Comparison of ENCODE assay signal across 1 cellular context in the genomic region with DNA sequence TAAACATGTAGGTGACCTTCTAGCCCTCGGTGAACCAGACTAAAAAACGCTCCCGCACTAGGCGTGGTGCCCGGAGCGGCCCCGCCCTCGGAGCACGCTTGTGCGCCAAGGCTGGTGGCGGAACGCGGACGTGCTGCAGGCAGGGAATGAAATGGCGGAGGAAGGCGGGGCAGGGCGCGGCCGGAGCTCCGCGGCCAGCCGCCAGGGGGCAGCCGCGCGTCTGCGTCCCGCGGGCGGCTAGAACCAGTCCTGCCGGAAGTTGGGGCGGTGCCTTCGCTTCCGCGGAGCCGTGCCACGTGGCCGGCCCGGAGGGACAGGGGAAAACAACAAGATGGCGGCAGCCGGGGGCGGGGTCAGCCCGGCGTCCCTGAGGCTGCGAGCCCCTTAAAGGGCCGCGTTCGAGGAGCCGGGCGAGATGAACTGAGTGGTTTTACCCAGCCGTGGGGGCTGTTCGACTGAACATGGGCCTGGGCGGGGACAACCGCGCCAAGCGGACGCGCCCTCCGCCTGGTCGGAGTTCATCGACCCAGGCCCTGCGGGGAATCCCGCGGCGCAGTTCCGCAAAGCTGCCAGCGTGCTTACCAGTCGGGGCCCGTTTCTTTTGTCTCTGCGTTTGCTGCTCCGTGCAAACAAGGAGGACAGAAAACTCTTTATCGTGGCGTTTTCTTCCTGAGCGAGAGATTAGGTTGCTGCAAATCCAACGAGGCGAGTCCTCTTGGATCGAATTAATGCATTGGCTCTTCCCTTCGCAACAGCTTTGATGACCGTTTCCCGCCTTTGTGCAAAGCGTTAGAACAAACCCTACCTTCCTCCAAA.
TF ChIP-seq lines count a peak whose summit lies in the region.

No MANE protein-coding gene starts in this region.

TF ChIP-seq in HepG2, 621 proteins besides CTCF, POLR2A, EP300 and RAD21 (continued from another document and continues in another):
- TF ChIP-seq, protein P1, sequence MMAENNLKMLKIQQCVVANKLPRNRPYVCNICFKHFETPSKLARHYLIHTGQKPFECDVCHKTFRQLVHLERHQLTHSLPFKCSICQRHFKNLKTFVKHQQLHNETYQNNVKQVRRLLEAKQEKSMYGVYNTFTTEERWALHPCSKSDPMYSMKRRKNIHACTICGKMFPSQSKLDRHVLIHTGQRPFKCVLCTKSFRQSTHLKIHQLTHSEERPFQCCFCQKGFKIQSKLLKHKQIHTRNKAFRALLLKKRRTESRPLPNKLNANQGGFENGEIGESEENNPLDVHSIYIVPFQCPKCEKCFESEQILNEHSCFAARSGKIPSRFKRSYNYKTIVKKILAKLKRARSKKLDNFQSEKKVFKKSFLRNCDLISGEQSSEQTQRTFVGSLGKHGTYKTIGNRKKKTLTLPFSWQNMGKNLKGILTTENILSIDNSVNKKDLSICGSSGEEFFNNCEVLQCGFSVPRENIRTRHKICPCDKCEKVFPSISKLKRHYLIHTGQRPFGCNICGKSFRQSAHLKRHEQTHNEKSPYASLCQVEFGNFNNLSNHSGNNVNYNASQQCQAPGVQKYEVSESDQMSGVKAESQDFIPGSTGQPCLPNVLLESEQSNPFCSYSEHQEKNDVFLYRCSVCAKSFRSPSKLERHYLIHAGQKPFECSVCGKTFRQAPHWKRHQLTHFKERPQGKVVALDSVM (CRISPR knock-in tag; IDR thresholded peaks at IDR 0.05) = peak; percentile 83
- TF ChIP-seq, protein P2, sequence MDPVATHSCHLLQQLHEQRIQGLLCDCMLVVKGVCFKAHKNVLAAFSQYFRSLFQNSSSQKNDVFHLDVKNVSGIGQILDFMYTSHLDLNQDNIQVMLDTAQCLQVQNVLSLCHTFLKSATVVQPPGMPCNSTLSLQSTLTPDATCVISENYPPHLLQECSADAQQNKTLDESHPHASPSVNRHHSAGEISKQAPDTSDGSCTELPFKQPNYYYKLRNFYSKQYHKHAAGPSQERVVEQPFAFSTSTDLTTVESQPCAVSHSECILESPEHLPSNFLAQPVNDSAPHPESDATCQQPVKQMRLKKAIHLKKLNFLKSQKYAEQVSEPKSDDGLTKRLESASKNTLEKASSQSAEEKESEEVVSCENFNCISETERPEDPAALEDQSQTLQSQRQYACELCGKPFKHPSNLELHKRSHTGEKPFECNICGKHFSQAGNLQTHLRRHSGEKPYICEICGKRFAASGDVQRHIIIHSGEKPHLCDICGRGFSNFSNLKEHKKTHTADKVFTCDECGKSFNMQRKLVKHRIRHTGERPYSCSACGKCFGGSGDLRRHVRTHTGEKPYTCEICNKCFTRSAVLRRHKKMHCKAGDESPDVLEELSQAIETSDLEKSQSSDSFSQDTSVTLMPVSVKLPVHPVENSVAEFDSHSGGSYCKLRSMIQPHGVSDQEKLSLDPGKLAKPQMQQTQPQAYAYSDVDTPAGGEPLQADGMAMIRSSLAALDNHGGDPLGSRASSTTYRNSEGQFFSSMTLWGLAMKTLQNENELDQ (CRISPR knock-in tag; IDR thresholded peaks at IDR 0.05; ENCODE audit: borderline replicate concordance) = no peak
- TF ChIP-seq ZNF337 (CRISPR knock-in tag; IDR thresholded peaks at IDR 0.05; ENCODE audit: borderline replicate concordance, low read depth) (peak; percentile 78; the same call in 1 of the 2 replicates), ZNF616 (CRISPR knock-in tag; IDR thresholded peaks at IDR 0.05; ENCODE audit: low read depth) (peak; percentile 75; the same call in 1 of the 2 replicates), ZNF207 (IDR thresholded peaks at IDR 0.05; ENCODE audit: borderline replicate concordance) (no peak), HNF4A (CRISPR knock-in tag; IDR thresholded peaks at IDR 0.05) (peak; percentile 56; the same call in 1 of the 2 replicates), ZNF720 (CRISPR knock-in tag; IDR thresholded peaks at IDR 0.05) (no peak; the same call in 1 of the 2 replicates), SMC3 (IDR thresholded peaks at IDR 0.05; ENCODE audit: low read length) (peak; percentile 49; the same call in 1 of the 2 replicates), ZNF7 (CRISPR knock-in tag; IDR thresholded peaks at IDR 0.05) (no peak), ZFY (CRISPR knock-in tag; IDR thresholded peaks at IDR 0.05) (peak; percentile 88), KDM2A (CRISPR knock-in tag; IDR thresholded peaks at IDR 0.05; ENCODE audit: borderline replicate concordance, low read depth) (peak; percentile 81), ZNF33B (CRISPR knock-in tag; IDR thresholded peaks at IDR 0.05) (no peak; the same call in 1 of the 2 replicates), ZNF432 (CRISPR knock-in tag; IDR thresholded peaks at IDR 0.05; ENCODE audit: borderline replicate concordance) (no peak), ZSCAN20 (CRISPR knock-in tag; IDR thresholded peaks at IDR 0.05; ENCODE audit: borderline replicate concordance) (no peak), ZNF570 (CRISPR knock-in tag; IDR thresholded peaks at IDR 0.05; ENCODE audit: borderline replicate concordance) (no peak), HOXA3 (CRISPR knock-in tag; IDR thresholded peaks at IDR 0.05) (peak; percentile 100), ZNF629 (CRISPR knock-in tag; conservative IDR thresholded peaks at IDR 0.05) (no peak; the same call in 1 of the 2 replicates), GATAD2A (CRISPR knock-in tag; IDR thresholded peaks at IDR 0.05) (0 out of 2 replicates have a peak, but pooled peaks have one; percentile 41), SPEN (CRISPR knock-in tag; IDR thresholded peaks at IDR 0.05; ENCODE audit: low read depth) (peak; percentile 97), SNRNP70 (IDR thresholded peaks at IDR 0.05; ENCODE audit: low read depth, low read length) (no peak), ZC3H13 (CRISPR knock-in tag; IDR thresholded peaks at IDR 0.05) (peak; percentile 88), ZNF598 (CRISPR knock-in tag; IDR thresholded peaks at IDR 0.05; ENCODE audit: borderline replicate concordance) (no peak; the same call in 1 of the 2 replicates), ZFAT (CRISPR knock-in tag; conservative IDR thresholded peaks at IDR 0.05) (no peak), RXRB (CRISPR knock-in tag; IDR thresholded peaks at IDR 0.05; ENCODE audit: borderline replicate concordance) (peak; percentile 88), ELF4 (CRISPR knock-in tag; IDR thresholded peaks at IDR 0.05; ENCODE audit: borderline replicate concordance) (no peak), RFX5 (IDR thresholded peaks at IDR 0.05; ENCODE audit: low read depth, low read length) (0 out of 2 replicates have a peak, but pooled peaks have one; percentile 33), ZNF790 (CRISPR knock-in tag; IDR thresholded peaks at IDR 0.05; ENCODE audit: borderline replicate concordance) (peak; percentile 84; the same call in 1 of the 2 replicates), ZNF75D (CRISPR knock-in tag; IDR thresholded peaks at IDR 0.05; ENCODE audit: borderline replicate concordance) (no peak), ATRX (CRISPR knock-in tag; IDR thresholded peaks at IDR 0.05; ENCODE audit: borderline replicate concordance) (no peak), ZNF234 (CRISPR knock-in tag; conservative IDR thresholded peaks at IDR 0.05) (0 out of 2 replicates have a peak, but pooled peaks have one; percentile 59), HOXD1 (CRISPR knock-in tag; IDR thresholded peaks at IDR 0.05) (no peak; the same call in none of the 2 replicates)
- TF ChIP-seq, protein P3, sequence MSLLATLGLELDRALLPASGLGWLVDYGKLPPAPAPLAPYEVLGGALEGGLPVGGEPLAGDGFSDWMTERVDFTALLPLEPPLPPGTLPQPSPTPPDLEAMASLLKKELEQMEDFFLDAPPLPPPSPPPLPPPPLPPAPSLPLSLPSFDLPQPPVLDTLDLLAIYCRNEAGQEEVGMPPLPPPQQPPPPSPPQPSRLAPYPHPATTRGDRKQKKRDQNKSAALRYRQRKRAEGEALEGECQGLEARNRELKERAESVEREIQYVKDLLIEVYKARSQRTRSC (CRISPR knock-in tag; IDR thresholded peaks at IDR 0.05; ENCODE audit: low read depth) = no peak; the same call in 1 of the 2 replicates
- TF ChIP-seq, protein P4, sequence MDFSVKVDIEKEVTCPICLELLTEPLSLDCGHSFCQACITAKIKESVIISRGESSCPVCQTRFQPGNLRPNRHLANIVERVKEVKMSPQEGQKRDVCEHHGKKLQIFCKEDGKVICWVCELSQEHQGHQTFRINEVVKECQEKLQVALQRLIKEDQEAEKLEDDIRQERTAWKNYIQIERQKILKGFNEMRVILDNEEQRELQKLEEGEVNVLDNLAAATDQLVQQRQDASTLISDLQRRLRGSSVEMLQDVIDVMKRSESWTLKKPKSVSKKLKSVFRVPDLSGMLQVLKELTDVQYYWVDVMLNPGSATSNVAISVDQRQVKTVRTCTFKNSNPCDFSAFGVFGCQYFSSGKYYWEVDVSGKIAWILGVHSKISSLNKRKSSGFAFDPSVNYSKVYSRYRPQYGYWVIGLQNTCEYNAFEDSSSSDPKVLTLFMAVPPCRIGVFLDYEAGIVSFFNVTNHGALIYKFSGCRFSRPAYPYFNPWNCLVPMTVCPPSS (IDR thresholded peaks at IDR 0.05) = no peak
- TF ChIP-seq, protein P5, sequence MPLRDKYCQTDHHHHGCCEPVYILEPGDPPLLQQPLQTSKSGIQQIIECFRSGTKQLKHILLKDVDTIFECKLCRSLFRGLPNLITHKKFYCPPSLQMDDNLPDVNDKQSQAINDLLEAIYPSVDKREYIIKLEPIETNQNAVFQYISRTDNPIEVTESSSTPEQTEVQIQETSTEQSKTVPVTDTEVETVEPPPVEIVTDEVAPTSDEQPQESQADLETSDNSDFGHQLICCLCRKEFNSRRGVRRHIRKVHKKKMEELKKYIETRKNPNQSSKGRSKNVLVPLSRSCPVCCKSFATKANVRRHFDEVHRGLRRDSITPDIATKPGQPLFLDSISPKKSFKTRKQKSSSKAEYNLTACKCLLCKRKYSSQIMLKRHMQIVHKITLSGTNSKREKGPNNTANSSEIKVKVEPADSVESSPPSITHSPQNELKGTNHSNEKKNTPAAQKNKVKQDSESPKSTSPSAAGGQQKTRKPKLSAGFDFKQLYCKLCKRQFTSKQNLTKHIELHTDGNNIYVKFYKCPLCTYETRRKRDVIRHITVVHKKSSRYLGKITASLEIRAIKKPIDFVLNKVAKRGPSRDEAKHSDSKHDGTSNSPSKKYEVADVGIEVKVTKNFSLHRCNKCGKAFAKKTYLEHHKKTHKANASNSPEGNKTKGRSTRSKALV (CRISPR knock-in tag; IDR thresholded peaks at IDR 0.05) = no peak; the same call in 1 of the 2 replicates
- TF ChIP-seq, protein P6, sequence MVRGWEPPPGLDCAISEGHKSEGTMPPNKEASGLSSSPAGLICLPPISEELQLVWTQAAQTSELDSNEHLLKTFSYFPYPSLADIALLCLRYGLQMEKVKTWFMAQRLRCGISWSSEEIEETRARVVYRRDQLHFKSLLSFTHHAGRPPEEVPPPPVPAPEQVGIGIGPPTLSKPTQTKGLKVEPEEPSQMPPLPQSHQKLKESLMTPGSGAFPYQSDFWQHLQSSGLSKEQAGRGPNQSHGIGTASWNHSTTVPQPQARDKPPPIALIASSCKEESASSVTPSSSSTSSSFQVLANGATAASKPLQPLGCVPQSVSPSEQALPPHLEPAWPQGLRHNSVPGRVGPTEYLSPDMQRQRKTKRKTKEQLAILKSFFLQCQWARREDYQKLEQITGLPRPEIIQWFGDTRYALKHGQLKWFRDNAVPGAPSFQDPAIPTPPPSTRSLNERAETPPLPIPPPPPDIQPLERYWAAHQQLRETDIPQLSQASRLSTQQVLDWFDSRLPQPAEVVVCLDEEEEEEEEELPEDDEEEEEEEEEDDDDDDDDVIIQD (CRISPR knock-in tag; IDR thresholded peaks at IDR 0.05; ENCODE audit: low read depth) = peak; percentile 39; the same call in 1 of the 2 replicates
- TF ChIP-seq, protein P7, sequence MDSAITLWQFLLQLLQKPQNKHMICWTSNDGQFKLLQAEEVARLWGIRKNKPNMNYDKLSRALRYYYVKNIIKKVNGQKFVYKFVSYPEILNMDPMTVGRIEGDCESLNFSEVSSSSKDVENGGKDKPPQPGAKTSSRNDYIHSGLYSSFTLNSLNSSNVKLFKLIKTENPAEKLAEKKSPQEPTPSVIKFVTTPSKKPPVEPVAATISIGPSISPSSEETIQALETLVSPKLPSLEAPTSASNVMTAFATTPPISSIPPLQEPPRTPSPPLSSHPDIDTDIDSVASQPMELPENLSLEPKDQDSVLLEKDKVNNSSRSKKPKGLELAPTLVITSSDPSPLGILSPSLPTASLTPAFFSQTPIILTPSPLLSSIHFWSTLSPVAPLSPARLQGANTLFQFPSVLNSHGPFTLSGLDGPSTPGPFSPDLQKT (CRISPR knock-in tag; IDR thresholded peaks at IDR 0.05; ENCODE audit: borderline replicate concordance) = no peak; the same call in 1 of the 2 replicates
- TF ChIP-seq, protein P8, sequence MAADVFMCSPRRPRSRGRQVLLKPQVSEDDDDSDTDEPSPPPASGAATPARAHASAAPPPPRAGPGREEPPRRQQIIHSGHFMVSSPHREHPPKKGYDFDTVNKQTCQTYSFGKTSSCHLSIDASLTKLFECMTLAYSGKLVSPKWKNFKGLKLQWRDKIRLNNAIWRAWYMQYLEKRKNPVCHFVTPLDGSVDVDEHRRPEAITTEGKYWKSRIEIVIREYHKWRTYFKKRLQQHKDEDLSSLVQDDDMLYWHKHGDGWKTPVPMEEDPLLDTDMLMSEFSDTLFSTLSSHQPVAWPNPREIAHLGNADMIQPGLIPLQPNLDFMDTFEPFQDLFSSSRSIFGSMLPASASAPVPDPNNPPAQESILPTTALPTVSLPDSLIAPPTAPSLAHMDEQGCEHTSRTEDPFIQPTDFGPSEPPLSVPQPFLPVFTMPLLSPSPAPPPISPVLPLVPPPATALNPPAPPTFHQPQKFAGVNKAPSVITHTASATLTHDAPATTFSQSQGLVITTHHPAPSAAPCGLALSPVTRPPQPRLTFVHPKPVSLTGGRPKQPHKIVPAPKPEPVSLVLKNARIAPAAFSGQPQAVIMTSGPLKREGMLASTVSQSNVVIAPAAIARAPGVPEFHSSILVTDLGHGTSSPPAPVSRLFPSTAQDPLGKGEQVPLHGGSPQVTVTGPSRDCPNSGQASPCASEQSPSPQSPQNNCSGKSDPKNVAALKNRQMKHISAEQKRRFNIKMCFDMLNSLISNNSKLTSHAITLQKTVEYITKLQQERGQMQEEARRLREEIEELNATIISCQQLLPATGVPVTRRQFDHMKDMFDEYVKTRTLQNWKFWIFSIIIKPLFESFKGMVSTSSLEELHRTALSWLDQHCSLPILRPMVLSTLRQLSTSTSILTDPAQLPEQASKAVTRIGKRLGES (CRISPR knock-in tag; IDR thresholded peaks at IDR 0.05; ENCODE audit: borderline replicate concordance) = peak; percentile 72; the same call in 1 of the 2 replicates
- TF ChIP-seq, protein P9, sequence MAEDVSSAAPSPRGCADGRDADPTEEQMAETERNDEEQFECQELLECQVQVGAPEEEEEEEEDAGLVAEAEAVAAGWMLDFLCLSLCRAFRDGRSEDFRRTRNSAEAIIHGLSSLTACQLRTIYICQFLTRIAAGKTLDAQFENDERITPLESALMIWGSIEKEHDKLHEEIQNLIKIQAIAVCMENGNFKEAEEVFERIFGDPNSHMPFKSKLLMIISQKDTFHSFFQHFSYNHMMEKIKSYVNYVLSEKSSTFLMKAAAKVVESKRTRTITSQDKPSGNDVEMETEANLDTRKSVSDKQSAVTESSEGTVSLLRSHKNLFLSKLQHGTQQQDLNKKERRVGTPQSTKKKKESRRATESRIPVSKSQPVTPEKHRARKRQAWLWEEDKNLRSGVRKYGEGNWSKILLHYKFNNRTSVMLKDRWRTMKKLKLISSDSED (CRISPR knock-in tag; IDR thresholded peaks at IDR 0.05) = no peak
- TF ChIP-seq, protein P10, sequence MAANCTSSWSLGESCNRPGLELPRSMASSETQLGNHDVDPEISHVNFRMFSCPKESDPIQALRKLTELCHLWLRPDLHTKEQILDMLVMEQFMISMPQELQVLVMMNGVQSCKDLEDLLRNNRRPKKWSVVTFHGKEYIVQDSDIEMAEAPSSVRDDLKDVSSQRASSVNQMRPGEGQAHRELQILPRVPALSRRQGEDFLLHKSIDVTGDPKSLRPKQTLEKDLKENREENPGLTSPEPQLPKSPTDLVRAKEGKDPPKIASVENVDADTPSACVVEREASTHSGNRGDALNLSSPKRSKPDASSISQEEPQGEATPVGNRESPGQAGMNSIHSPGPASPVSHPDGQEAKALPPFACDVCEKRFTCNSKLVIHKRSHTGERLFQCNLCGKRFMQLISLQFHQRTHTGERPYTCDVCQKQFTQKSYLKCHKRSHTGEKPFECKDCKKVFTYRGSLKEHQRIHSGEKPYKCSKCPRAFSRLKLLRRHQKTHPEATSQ (CRISPR knock-in tag; IDR thresholded peaks at IDR 0.05; ENCODE audit: borderline replicate concordance) = peak; percentile 99; the same call in 1 of the 2 replicates
